28 cellular contexts compared by ENCODE assay signal in genomic region chr1:200885564-200886402, GRCh38. TPM values are rescaled to one million over a fixed set of nuclear protein-coding genes. Genes with fewer than 3 reads are reported as not detected.
DNase-seq lines count a peak whose midpoint lies in the region; ATAC-seq, FAIRE-seq and TF ChIP-seq lines count a peak whose summit lies in the region.
"Had no signal": no experiment of that assay in that cellular context is flagged by ENCODE, and none has a peak within 500 bp of the region (broad histone marks: within the 10 kb centered on the region; RNA-seq: fewer than 3 reads in every experiment).

No MANE protein-coding gene starts in this region.

- H3K36me3 Mint-ChIP-seq in activated T-cell treated with anti-CD3 and anti-CD28 coated beads, Interleukin-2, amount 50 U/mL, for 24 hours (ENCODE audit: low read depth), result no peaks in the 10 kb centered on the region
- peaks cover 2% of the 10 kb centered on the region for H3K36me3 Mint-ChIP-seq in activated CD8-positive, alpha-beta T cell treated with anti-CD3 and anti-CD28 coated beads, Interleukin-2, amount 10 ng/mL, durations not matched to agents 7 days and 5 days (ENCODE audit: low read depth)
- H3K36me3 Mint-ChIP-seq in nephron progenitor cell (ENCODE audit: low read depth), result no peaks in the 10 kb centered on the region
- H3K36me3 Mint-ChIP-seq: naive B cell had no signal

- no peaks in the 10 kb centered on the region for H3K9me3 Mint-ChIP-seq in activated T-cell treated with anti-CD3 and anti-CD28 coated beads, Interleukin-2, amount 50 U/mL, for 24 hours
- H3K9me3 Mint-ChIP-seq in activated CD8-positive, alpha-beta T cell treated with anti-CD3 and anti-CD28 coated beads, Interleukin-2, amount 10 ng/mL, durations not matched to agents 7 days and 5 days (ENCODE audit: insufficient read depth), result no peaks in the 10 kb centered on the region
- H3K9me3 Mint-ChIP-seq in nephron progenitor cell, result no peaks in the 10 kb centered on the region
- H3K9me3 Mint-ChIP-seq: activated naive CD4-positive, alpha-beta T cell treated with anti-CD3 and anti-CD28 coated beads for 36 hours; activated T-cell treated with anti-CD3 and anti-CD28 coated beads, Interleukin-2, amount 50 U/mL, for 4 hours; naive B cell; stimulated activated naive CD8-positive, alpha-beta T cell treated with anti-CD3 and anti-CD28 coated beads, Interleukin-15, amount 100 ng/mL, for 72 hours had no signal

- H3K4me1 Mint-ChIP-seq in activated T-cell treated with anti-CD3 and anti-CD28 coated beads, Interleukin-2, amount 50 U/mL, for 24 hours (ENCODE audit: low read depth), result peaks cover 57% of the 10 kb centered on the region
- H3K4me1 Mint-ChIP-seq in activated CD8-positive, alpha-beta T cell treated with anti-CD3 and anti-CD28 coated beads, Interleukin-2, amount 10 ng/mL, durations not matched to agents 7 days and 5 days (ENCODE audit: low read depth), result peaks cover 57% of the 10 kb centered on the region
- H3K4me1 Mint-ChIP-seq in nephron progenitor cell, result peaks cover 60% of the 10 kb centered on the region

- no peak overlapping the region for H3K27ac Mint-ChIP-seq in activated T-cell treated with anti-CD3 and anti-CD28 coated beads, Interleukin-2, amount 50 U/mL, for 24 hours
- H3K27ac Mint-ChIP-seq in activated CD8-positive, alpha-beta T cell treated with anti-CD3 and anti-CD28 coated beads, Interleukin-2, amount 10 ng/mL, durations not matched to agents 7 days and 5 days, result peak overlapping the region; percentile 46
- H3K27ac Mint-ChIP-seq in nephron progenitor cell, result peak overlapping the region; percentile 5
- H3K27ac Mint-ChIP-seq: activated naive CD4-positive, alpha-beta T cell treated with anti-CD3 and anti-CD28 coated beads for 36 hours; stimulated activated naive CD8-positive, alpha-beta T cell treated with anti-CD3 and anti-CD28 coated beads, Interleukin-15, amount 100 ng/mL, for 72 hours had no signal

- H3K27me3 Mint-ChIP-seq in activated T-cell treated with anti-CD3 and anti-CD28 coated beads, Interleukin-2, amount 50 U/mL, for 24 hours, result peaks cover 21% of the 10 kb centered on the region
- H3K27me3 Mint-ChIP-seq in activated CD8-positive, alpha-beta T cell treated with anti-CD3 and anti-CD28 coated beads, Interleukin-2, amount 10 ng/mL, durations not matched to agents 7 days and 5 days (ENCODE audit: low read depth), result peaks cover 14% of the 10 kb centered on the region
- no peaks in the 10 kb centered on the region for H3K27me3 Mint-ChIP-seq in nephron progenitor cell (ENCODE audit: low read depth, poor library complexity)

- TF ChIP-seq CTCF in nephron progenitor cell (IDR thresholded peaks at IDR 0.05), result no peak

- ATAC-seq in activated CD8-positive, alpha-beta T cell treated with anti-CD3 and anti-CD28 coated beads, Interleukin-2, amount 10 ng/mL, durations not matched to agents 7 days and 5 days, result no peak
- ATAC-seq in GM21367 (IDR thresholded peaks at IDR 0.05; ENCODE audit: unreplicated experiment) (no peak), GM18909 (IDR thresholded peaks at IDR 0.05; ENCODE audit: poor library complexity, unreplicated experiment) (no peak)
- ATAC-seq: activated T-cell treated with anti-CD3 and anti-CD28 coated beads, Interleukin-2, amount 50 U/mL, for 4 hours; stimulated activated naive CD8-positive, alpha-beta T cell treated with anti-CD3 and anti-CD28 coated beads, Interleukin-15, amount 100 ng/mL, for 72 hours had no signal

- DNase-seq in activated T-cell treated with anti-CD3 and anti-CD28 coated beads, Interleukin-2, amount 50 U/mL, for 24 hours, result peak; percentile 27
- DNase-seq in activated T-cell treated with anti-CD3 and anti-CD28 coated beads, Interleukin-2, amount 50 U/mL, for 1 hour, result no peak
- no peak for DNase-seq in GM19239 (ENCODE audit: insufficient read length, low spot score)
- DNase-seq in activated CD8-positive, alpha-beta T cell treated with anti-CD3 and anti-CD28 coated beads, Interleukin-2, amount 10 ng/mL, durations not matched to agents 7 days and 5 days, result no peak
- no peak for DNase-seq in nephron progenitor cell
- no peak for DNase-seq in stimulated activated CD4-positive, alpha-beta T cell treated with anti-CD3 and anti-CD28 coated beads, Interleukin-12 subunit alpha, Interleukin-12 subunit beta, amount 100 ng/mL, for 4 hours
- DNase-seq: activated CD4-positive, alpha-beta T cell treated with anti-CD3 and anti-CD28 coated beads for 1 hour; activated naive CD4-positive, alpha-beta T cell treated with anti-CD3 and anti-CD28 coated beads for 36 hours; activated T-cell treated with anti-CD3 and anti-CD28 coated beads, Interleukin-2, amount 50 U/mL, for 4 hours; AML-193; amygdala; DND-41; H7; left ventricle myocardium inferior; naive B cell; NCI-H1105; NCI-H187 treated with DMSO at 0.1 percent for 48 hours; NCI-H526; Peyer's patch; SJCRH30; stimulated activated naive CD8-positive, alpha-beta T cell treated with anti-CD3 and anti-CD28 coated beads, Interleukin-15, amount 100 ng/mL, for 72 hours; T-helper 1 cell; thyroid gland had no signal

- POLR2A ChIA-PET in activated CD8-positive, alpha-beta T cell treated with anti-CD3 and anti-CD28 coated beads, Interleukin-2, amount 10 ng/mL, durations not matched to agents 7 days and 5 days (lab: Charles Lee), result no interaction called here

- FAIRE-seq in GM19239 (lab: Jason Lieb, UNC), result peak; percentile 64
- FAIRE-seq: A204.1 had no signal

- CTCF ChIA-PET in activated CD8-positive, alpha-beta T cell treated with anti-CD3 and anti-CD28 coated beads, Interleukin-2, amount 10 ng/mL, durations not matched to agents 7 days and 5 days (lab: Charles Lee), result no interaction called here

- H3K4me3 Mint-ChIP-seq in activated T-cell treated with anti-CD3 and anti-CD28 coated beads, Interleukin-2, amount 50 U/mL, for 24 hours, result no peak overlapping the region
- H3K4me3 Mint-ChIP-seq in activated CD8-positive, alpha-beta T cell treated with anti-CD3 and anti-CD28 coated beads, Interleukin-2, amount 10 ng/mL, durations not matched to agents 7 days and 5 days, result no peak overlapping the region
- no peak overlapping the region for H3K4me3 Mint-ChIP-seq in nephron progenitor cell
- H3K4me3 Mint-ChIP-seq: activated naive CD4-positive, alpha-beta T cell treated with anti-CD3 and anti-CD28 coated beads for 36 hours; activated T-cell treated with anti-CD3 and anti-CD28 coated beads, Interleukin-2, amount 50 U/mL, for 4 hours; naive B cell; stimulated activated naive CD8-positive, alpha-beta T cell treated with anti-CD3 and anti-CD28 coated beads, Interleukin-15, amount 100 ng/mL, for 72 hours had no signal

RNA-seq across cellular contexts. Expression of gene INAVA, which starts 8.9 kb away (rescaled TPM):
- under 1 TPM; 0.42 to 0.57 TPM for total RNA-seq in activated CD8-positive, alpha-beta T cell treated with anti-CD3 and anti-CD28 coated beads, Interleukin-2, amount 10 ng/mL, durations not matched to agents 7 days and 5 days
- total RNA-seq: activated naive CD4-positive, alpha-beta T cell treated with anti-CD3 and anti-CD28 coated beads for 36 hours had no signal

RNA-seq across cellular contexts. Expression of gene GPR25, which starts 13.0 kb away (rescaled TPM):
- under 1 TPM; 0.39 to 0.82 TPM for total RNA-seq in activated CD8-positive, alpha-beta T cell treated with anti-CD3 and anti-CD28 coated beads, Interleukin-2, amount 10 ng/mL, durations not matched to agents 7 days and 5 days
- total RNA-seq: activated naive CD4-positive, alpha-beta T cell treated with anti-CD3 and anti-CD28 coated beads for 36 hours; H7; left ventricle myocardium inferior; M059J; osteocyte; Peyer's patch; SJCRH30 had no signal
